ENCODE assay signal across 8 cellular contexts in genomic region chr1:204495078-204495753, GRCh38. TPM values are rescaled to one million over a fixed set of nuclear protein-coding genes. Genes with fewer than 3 reads are reported as not detected.
DNase-seq lines count a peak whose midpoint lies in the region; ATAC-seq and TF ChIP-seq lines count a peak whose summit lies in the region.

No MANE protein-coding gene starts in this region.

- H3K9me3 Mint-ChIP-seq in activated T-cell treated with anti-CD3 and anti-CD28 coated beads, Interleukin-2, amount 50 U/mL, for 72 hours = no peaks in the 10 kb centered on the region

- peak overlapping the region; percentile 90 to 91 for H3K4me3 Mint-ChIP-seq in activated T-cell treated with anti-CD3 and anti-CD28 coated beads, Interleukin-2, amount 50 U/mL, for 72 hours

- peaks cover 0 to 1% of the 10 kb centered on the region in 2 donors for H3K36me3 Mint-ChIP-seq in activated T-cell treated with anti-CD3 and anti-CD28 coated beads, Interleukin-2, amount 50 U/mL, for 72 hours (ENCODE audit: insufficient read depth in 2 of 2)

- H3K4me3 ChIP-seq in fibroblast of villous mesenchyme (ENCODE audit: low read depth, low read length) (peak overlapping the region; percentile 78), skin epidermis (peak overlapping the region; percentile 55 to 86 (median 75))

- peaks cover 46% of the 10 kb centered on the region for H3K4me1 Mint-ChIP-seq in activated T-cell treated with anti-CD3 and anti-CD28 coated beads, Interleukin-2, amount 50 U/mL, for 72 hours (ENCODE audit: low read depth)

- no peaks in the 10 kb centered on the region for H3K27me3 Mint-ChIP-seq in activated T-cell treated with anti-CD3 and anti-CD28 coated beads, Interleukin-2, amount 50 U/mL, for 72 hours (ENCODE audit: low read depth)

- ATAC-seq in activated T-cell treated with anti-CD3 and anti-CD28 coated beads, Interleukin-2, amount 50 U/mL, for 72 hours (replicated peaks in 1 of 2) = peak; percentile 54 to 55
- ATAC-seq in HG02981 (IDR thresholded peaks at IDR 0.05; ENCODE audit: unreplicated experiment) (peak; percentile 33), esophagus mucosa (no peak)

- no peak for TF ChIP-seq CTCF in fibroblast of villous mesenchyme (IDR thresholded peaks at IDR 0.05; ENCODE audit: insufficient read depth, low read depth, low read length)

- peak overlapping the region; percentile 84 for H3K27ac Mint-ChIP-seq in activated T-cell treated with anti-CD3 and anti-CD28 coated beads, Interleukin-2, amount 50 U/mL, for 72 hours

- H3K27ac ChIP-seq in skin epidermis = peak overlapping the region in 20 of 21 experiments; percentile 63 to 95 (median 88)

- no peak for DNase-seq in activated T-cell treated with anti-CD3 and anti-CD28 coated beads, Interleukin-2, amount 50 U/mL, for 72 hours
- DNase-seq in activated T-cell treated with anti-CD3 and anti-CD28 coated beads, Interleukin-2, amount 50 U/mL, for 1 hour = no peak
- peak; percentile 25 for DNase-seq in SW480 (ENCODE audit: low spot score)
- no peak for DNase-seq in fibroblast of villous mesenchyme (ENCODE audit: low read depth)
- DNase-seq in NCI-H2029 (lab: John Stamatoyannopoulos, UW) = no peak

RNA-seq across cellular contexts. Expression of gene PIK3C2B, which starts 0.6 kb away (rescaled TPM):
- 10 to 100 TPM; 43.1 to 54.5 TPM for total RNA-seq in activated T-cell treated with anti-CD3 and anti-CD28 coated beads, Interleukin-2, amount 50 U/mL, for 72 hours
- total RNA-seq in fibroblast of villous mesenchyme = 7.3 and 8.4 TPM in 2 replicates
- total RNA-seq in esophagus mucosa = 23.7 TPM

RNA-seq across cellular contexts. Expression of gene MDM4, which starts 21.0 kb away (rescaled TPM):
- 100 to 1,000 TPM; 147 to 153 TPM for total RNA-seq in activated T-cell treated with anti-CD3 and anti-CD28 coated beads, Interleukin-2, amount 50 U/mL, for 72 hours
- total RNA-seq in fibroblast of villous mesenchyme (29.0 and 32.4 TPM in 2 replicates), esophagus mucosa (33.0 TPM)
